ENCODE assay signal across 16 cellular contexts in the genomic region with DNA sequence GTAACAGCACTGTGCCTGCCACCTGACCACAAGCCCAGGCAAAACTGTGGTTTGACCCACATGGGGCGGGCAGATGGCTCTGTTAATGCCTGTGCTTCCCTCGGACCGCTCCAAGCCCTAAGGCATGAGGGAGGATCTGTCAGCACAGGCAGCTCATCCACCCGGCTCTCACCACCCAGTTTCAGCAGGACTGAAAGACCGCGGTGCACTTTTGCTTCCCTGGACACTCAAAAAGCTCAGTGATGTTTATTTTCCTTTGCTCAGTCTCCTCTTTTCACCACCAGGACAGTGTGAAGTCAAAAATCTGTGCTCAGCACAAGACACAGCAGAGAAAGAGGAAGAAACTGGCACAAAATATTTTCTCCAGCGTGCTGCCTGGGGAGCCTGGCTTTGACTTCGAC.
DNase-seq lines count a peak whose midpoint lies in the region; ATAC-seq, FAIRE-seq and TF ChIP-seq lines count a peak whose summit lies in the region.
"Had no signal": no experiment of that assay in that cellular context is flagged by ENCODE, and none has a peak within 500 bp of the region (broad histone marks: within the 10 kb centered on the region; RNA-seq: fewer than 3 reads in every experiment).

No MANE protein-coding gene starts in this region.

- no peak for FAIRE-seq in bronchial epithelial cell (lab: Jason Lieb, UNC)
- FAIRE-seq: frontal cortex, HTR-8/SVneo had no signal

- ATAC-seq in HG03342 (IDR thresholded peaks at IDR 0.05; ENCODE audit: unreplicated experiment) = no peak
- ATAC-seq: stimulated activated naive B cell treated with anti-CD40 and anti-IgM and Interleukin-4, amounts not matched to agents 10 μg/mL and 1 μg/mL and 100 μg/mL, for 72 hours had no signal

- no peaks in the 10 kb centered on the region for H3K36me3 ChIP-seq in bronchial epithelial cell (ENCODE audit: control insufficient read depth, insufficient read depth, low read length)

- TF ChIP-seq POLR2A in lower leg skin (IDR thresholded peaks at IDR 0.05) = no peak

- WGBS in lower leg skin, 2 donors = 33 to 36% methylated on average over 8 of the region's 8 CpGs

- no peaks in the 10 kb centered on the region for H3K27me3 ChIP-seq in bronchial epithelial cell (ENCODE audit: control insufficient read depth, insufficient read depth, low read length)

- H3K4me3 ChIP-seq in bronchial epithelial cell (ENCODE audit: low read depth, low read length) (no peak overlapping the region), lower leg skin (ENCODE audit: low read depth, poor library complexity, severe bottlenecking) (no peak overlapping the region)

- intact Hi-C loops in lower leg skin (cut with DNase I; ENCODE audit: low total_unique reads) = no loop called here

- DNase-seq in C1 segment of cervical spinal cord (lab: John Stamatoyannopoulos, UW) = peak in 8 of 14 donors; percentile 26 to 86 (median 49)
- DNase-seq in MV-4-11 (lab: John Stamatoyannopoulos, UW) = peak; percentile 55
- peak; percentile 63 for DNase-seq in bronchial epithelial cell (ENCODE audit: low read depth)
- DNase-seq in lower leg skin (ENCODE audit: low spot score in 2 of 2) = peak; percentile 27 to 63
- no peak for DNase-seq in NCI-H1930 (lab: John Stamatoyannopoulos, UW)
- no peak for DNase-seq in DMS53 (lab: John Stamatoyannopoulos, UW)
- DNase-seq in NCI-H128 (lab: John Stamatoyannopoulos, UW; ENCODE audit: unreplicated experiment) = no peak
- DNase-seq: amniotic stem cell; CD4-positive, CD25-positive, alpha-beta regulatory T cell; NCI-H187; retina; stimulated activated CD4-positive, alpha-beta T cell treated with anti-CD3 and anti-CD28 coated beads, Interleukin-4, amount 100 ng/mL, for 4 hours; stimulated activated naive B cell treated with anti-CD40 and anti-IgM and Interleukin-4, amounts not matched to agents 10 μg/mL and 1 μg/mL and 100 μg/mL, for 72 hours had no signal

- TF ChIP-seq CTCF in bronchial epithelial cell (IDR thresholded peaks at IDR 0.05; ENCODE audit: insufficient read depth, low read length, severe bottlenecking) (no peak), lower leg skin (IDR thresholded peaks at IDR 0.05) (no peak)

Comparison
In these comparisons a context has a peak if more than half of its experiments do, and no peak if none do; other contexts are left out.
1. DNase-seq: peak in C1 segment of cervical spinal cord (8 of 14), MV-4-11 (single experiment), bronchial epithelial cell (single experiment) and lower leg skin (2 of 2); none in NCI-H1930 (0 of 2), DMS53 (single experiment) and NCI-H128 (single experiment).